Comparison of ENCODE assay signal across 8 cellular contexts in the genomic region with DNA sequence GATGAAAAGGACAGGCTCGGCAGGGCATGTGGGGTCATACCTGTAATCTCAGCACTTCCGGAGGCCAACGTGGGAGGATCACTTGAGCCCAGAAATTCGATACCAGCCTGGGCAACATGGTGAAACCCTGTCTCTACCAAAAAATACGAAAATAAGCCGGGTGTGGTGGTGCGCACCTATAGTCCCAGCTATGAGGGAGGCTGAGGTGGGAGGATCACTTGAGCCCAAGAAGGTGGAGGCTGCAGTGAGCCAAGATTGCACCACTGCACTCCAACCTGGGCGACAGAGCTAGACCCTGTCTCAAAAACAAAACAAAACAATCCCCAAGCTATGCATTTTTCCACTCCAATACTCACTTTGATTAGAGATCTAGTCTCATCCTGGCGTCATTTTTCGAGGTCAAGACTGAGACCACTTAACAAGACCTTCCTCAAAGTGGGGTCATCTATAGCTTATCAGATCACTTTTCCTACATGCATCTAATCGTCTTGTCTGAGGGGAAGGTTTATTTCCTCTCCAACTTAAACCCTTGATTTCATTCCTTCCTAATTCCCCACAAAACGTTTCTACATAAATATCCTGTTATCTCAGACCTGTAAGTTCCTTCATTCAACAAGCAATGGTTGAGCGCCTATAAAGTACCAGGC. TPM values are rescaled to one million over a fixed set of nuclear protein-coding genes. Genes with fewer than 3 reads are reported as not detected.
DNase-seq lines count a peak whose midpoint lies in the region; ATAC-seq and TF ChIP-seq lines count a peak whose summit lies in the region.

No MANE protein-coding gene starts in this region.

- H3K27ac Mint-ChIP-seq in T-helper 2 cell treated with Interferon-gamma antibody and Interleukin-4, amounts not matched to agents 5 μg/mL and 100 μg/mL, for 36 hours, result peak overlapping the region; percentile 98
- peak overlapping the region; percentile 95 for H3K27ac Mint-ChIP-seq in activated naive CD8-positive, alpha-beta T cell treated with anti-CD3 and anti-CD28 coated beads for 36 hours

- peaks cover 14% of the 10 kb centered on the region for H3K4me1 Mint-ChIP-seq in T-helper 2 cell treated with Interferon-gamma antibody and Interleukin-4, amounts not matched to agents 5 μg/mL and 100 μg/mL, for 36 hours (ENCODE audit: low read depth)
- peaks cover 9% of the 10 kb centered on the region for H3K4me1 Mint-ChIP-seq in activated naive CD8-positive, alpha-beta T cell treated with anti-CD3 and anti-CD28 coated beads for 36 hours

- peaks cover 2% of the 10 kb centered on the region for H3K36me3 Mint-ChIP-seq in T-helper 2 cell treated with Interferon-gamma antibody and Interleukin-4, amounts not matched to agents 5 μg/mL and 100 μg/mL, for 36 hours (ENCODE audit: low read depth)
- H3K36me3 Mint-ChIP-seq in activated naive CD8-positive, alpha-beta T cell treated with anti-CD3 and anti-CD28 coated beads for 36 hours, result peaks cover 2% of the 10 kb centered on the region

- TF ChIP-seq CTCF in kidney epithelial cell (IDR thresholded peaks at IDR 0.05; ENCODE audit: insufficient read depth, low read length, poor library complexity, severe bottlenecking), result no peak
- no peak for TF ChIP-seq CTCF in GM20000 (IDR thresholded peaks at IDR 0.05; ENCODE audit: extremely low read depth, missing control alignments)

- H3K4me3 Mint-ChIP-seq in T-helper 2 cell treated with Interferon-gamma antibody and Interleukin-4, amounts not matched to agents 5 μg/mL and 100 μg/mL, for 36 hours, result peak overlapping the region; percentile 96
- peak overlapping the region; percentile 95 for H3K4me3 Mint-ChIP-seq in activated naive CD8-positive, alpha-beta T cell treated with anti-CD3 and anti-CD28 coated beads for 36 hours

- no peaks in the 10 kb centered on the region for H3K36me3 ChIP-seq in kidney epithelial cell (ENCODE audit: control insufficient read depth, insufficient read depth, low read length)

- no peaks in the 10 kb centered on the region for H3K27me3 ChIP-seq in kidney epithelial cell (ENCODE audit: control insufficient read depth, insufficient read depth, low read length)

- H3K9me3 Mint-ChIP-seq in T-helper 2 cell treated with Interferon-gamma antibody and Interleukin-4, amounts not matched to agents 5 μg/mL and 100 μg/mL, for 36 hours, result no peaks in the 10 kb centered on the region
- no peaks in the 10 kb centered on the region for H3K9me3 Mint-ChIP-seq in activated naive CD8-positive, alpha-beta T cell treated with anti-CD3 and anti-CD28 coated beads for 36 hours

- no peak for ATAC-seq in GM18870 (IDR thresholded peaks at IDR 0.05; ENCODE audit: unreplicated experiment)

- no peak for DNase-seq in T-helper 2 cell treated with Interferon-gamma antibody and Interleukin-4, amounts not matched to agents 5 μg/mL and 100 μg/mL, for 36 hours (ENCODE audit: low spot score)
- DNase-seq in T-helper 2 cell (no peak), kidney epithelial cell (ENCODE audit: low read depth) (no peak), superior temporal gyrus (ENCODE audit: extremely low spot score) (peak; percentile 10), hypothalamus (lab: John Stamatoyannopoulos, UW) (no peak), GM20000 (ENCODE audit: low spot score) (no peak)
- DNase-seq in activated naive CD8-positive, alpha-beta T cell treated with anti-CD3 and anti-CD28 coated beads for 36 hours, result no peak

- H3K27me3 Mint-ChIP-seq in T-helper 2 cell treated with Interferon-gamma antibody and Interleukin-4, amounts not matched to agents 5 μg/mL and 100 μg/mL, for 36 hours (ENCODE audit: low read depth), result no peaks in the 10 kb centered on the region
- H3K27me3 Mint-ChIP-seq in activated naive CD8-positive, alpha-beta T cell treated with anti-CD3 and anti-CD28 coated beads for 36 hours, result no peaks in the 10 kb centered on the region

- peak overlapping the region; percentile 79 for H3K4me3 ChIP-seq in kidney epithelial cell (ENCODE audit: low read depth, low read length)

RNA-seq across cellular contexts. Expression of gene NKAP, which starts 1.3 kb away (rescaled TPM):
- total RNA-seq in activated naive CD8-positive, alpha-beta T cell treated with anti-CD3 and anti-CD28 coated beads for 36 hours, result 1 to 10 TPM; 8.3 to 9.7 TPM
- total RNA-seq in kidney epithelial cell, result 4.9 and 6.1 TPM in 2 replicates

RNA-seq across cellular contexts. Expression of gene AKAP14, which starts 46.6 kb away (rescaled TPM):
- total RNA-seq in activated naive CD8-positive, alpha-beta T cell treated with anti-CD3 and anti-CD28 coated beads for 36 hours, result not detected
- not detected in 2 replicates for total RNA-seq in kidney epithelial cell
